ENCODE assay signal across 12 cellular contexts in the genomic region with DNA sequence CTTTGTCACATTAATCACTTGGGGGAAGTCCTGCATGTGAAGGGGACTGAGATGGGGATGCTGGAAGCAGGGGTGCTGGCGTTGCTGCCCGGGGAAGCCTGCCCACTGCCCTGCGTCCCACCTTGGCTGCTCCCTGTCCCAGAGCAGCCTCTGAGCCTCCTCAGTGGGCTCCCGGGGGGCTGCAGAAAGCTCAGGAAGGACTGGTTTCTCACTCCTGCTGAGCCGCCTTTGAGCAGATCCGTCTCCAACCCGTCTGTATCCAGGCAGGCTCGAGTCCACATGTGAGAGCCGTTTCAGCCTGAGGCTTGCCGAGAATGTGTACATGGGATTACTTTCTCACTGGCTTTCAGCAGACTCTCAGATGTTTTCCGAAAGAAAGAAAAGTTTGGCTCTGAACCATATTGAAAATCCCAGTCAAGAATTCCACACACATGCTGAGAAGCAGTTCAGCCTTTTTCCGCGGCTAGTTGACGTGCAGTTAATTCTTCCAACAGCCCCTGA.
DNase-seq lines count a peak whose midpoint lies in the region; FAIRE-seq and TF ChIP-seq lines count a peak whose summit lies in the region.
"Had no signal": no experiment of that assay in that cellular context is flagged by ENCODE, and none has a peak within 500 bp of the region (broad histone marks: within the 10 kb centered on the region; RNA-seq: fewer than 3 reads in every experiment).

No MANE protein-coding gene starts in this region.

- peaks cover 64% of the 10 kb centered on the region for H3K4me1 ChIP-seq in BLaER1
- H3K4me1 ChIP-seq in hepatocyte (ENCODE audit: insufficient read depth): peaks cover 32% of the 10 kb centered on the region
- H3K4me1 ChIP-seq in sigmoid colon: peaks cover 0 to 31% (median 24%) of the 10 kb centered on the region in 4 donors
- H3K4me1 ChIP-seq in small intestine (ENCODE audit: control insufficient read depth in 2 of 2, insufficient read depth in 1 of 2, low read depth in 1 of 2, low read length in 1 of 2): no peaks in the 10 kb centered on the region
- H3K4me1 ChIP-seq in thyroid gland: peaks cover 2 to 12% of the 10 kb centered on the region in 2 donors

- peaks cover 11% of the 10 kb centered on the region for H3K9me3 ChIP-seq in BLaER1
- H3K9me3 ChIP-seq in hepatocyte (ENCODE audit: low read depth): no peaks in the 10 kb centered on the region
- H3K9me3 ChIP-seq in sigmoid colon: no peaks in the 10 kb centered on the region
- no peaks in the 10 kb centered on the region for H3K9me3 ChIP-seq in small intestine (ENCODE audit: control insufficient read depth, low read depth)
- H3K9me3 ChIP-seq in thyroid gland: no peaks in the 10 kb centered on the region

- DNase-seq in bronchial epithelial cell (ENCODE audit: low read depth) (no peak), hepatocyte (ENCODE audit: low spot score) (peak; percentile 80), sigmoid colon (peak; percentile 71), ecto neural progenitor cell (ENCODE audit: low spot score) (no peak), small intestine (no peak), thyroid gland (no peak)
- no peak for DNase-seq in activated naive CD4-positive, alpha-beta T cell treated with anti-CD3 and anti-CD28 coated beads for 36 hours
- DNase-seq: activated T-cell treated with anti-CD3 and anti-CD28 coated beads, Interleukin-2, amount 50 U/mL, for 4 hours; CD4-positive, CD25-positive, alpha-beta regulatory T cell had no signal

- H4K20me1 ChIP-seq in BLaER1 (no peaks in the 10 kb centered on the region), hepatocyte (ENCODE audit: insufficient read depth, poor library complexity, severe bottlenecking) (no peaks in the 10 kb centered on the region)

- H3K27me3 ChIP-seq in BLaER1: no peaks in the 10 kb centered on the region
- H3K27me3 ChIP-seq in bronchial epithelial cell (ENCODE audit: control insufficient read depth, insufficient read depth, low read length): no peaks in the 10 kb centered on the region
- no peaks in the 10 kb centered on the region for H3K27me3 ChIP-seq in hepatocyte
- no peaks in the 10 kb centered on the region for H3K27me3 ChIP-seq in sigmoid colon
- H3K27me3 ChIP-seq in small intestine (ENCODE audit: control insufficient read depth in 2 of 2, insufficient read depth in 2 of 2, low read length in 2 of 2): no peaks in the 10 kb centered on the region
- no peaks in the 10 kb centered on the region for H3K27me3 ChIP-seq in thyroid gland

- H3K27ac Mint-ChIP-seq in activated naive CD4-positive, alpha-beta T cell treated with anti-CD3 and anti-CD28 coated beads for 36 hours: no peak overlapping the region
- H3K27ac Mint-ChIP-seq: CD4-positive, CD25-positive, alpha-beta regulatory T cell; stimulated activated naive CD8-positive, alpha-beta T cell treated with anti-CD3 and anti-CD28 coated beads, Interleukin-15, Interleukin-2, amounts not matched to agents 100 ng/mL and 50 ng/mL, for 24 hours had no signal

- no peaks in the 10 kb centered on the region for H3K27me3 Mint-ChIP-seq in activated naive CD4-positive, alpha-beta T cell treated with anti-CD3 and anti-CD28 coated beads for 36 hours (ENCODE audit: low read depth)
- H3K27me3 Mint-ChIP-seq: CD4-positive, CD25-positive, alpha-beta regulatory T cell had no signal

- H3K27ac ChIP-seq in BLaER1: no peak overlapping the region
- peak overlapping the region; percentile 98 for H3K27ac ChIP-seq in hepatocyte
- H3K27ac ChIP-seq in sigmoid colon: peak overlapping the region; percentile 57 to 80 (median 66)
- H3K27ac ChIP-seq in small intestine (ENCODE audit: low read depth in 1 of 2, low read length in 1 of 2): peak overlapping the region in 1 of 2 donors; percentile 75
- H3K27ac ChIP-seq in thyroid gland: no peak overlapping the region
- H3K27ac ChIP-seq: VCaP had no signal

- no peaks in the 10 kb centered on the region for H3K79me2 ChIP-seq in hepatocyte

- H2AFZ ChIP-seq in hepatocyte: no peak overlapping the region

- no peaks in the 10 kb centered on the region for H3K36me3 Mint-ChIP-seq in activated naive CD4-positive, alpha-beta T cell treated with anti-CD3 and anti-CD28 coated beads for 36 hours (ENCODE audit: low read depth)
- H3K36me3 Mint-ChIP-seq: CD4-positive, CD25-positive, alpha-beta regulatory T cell had no signal

- H3K4me1 Mint-ChIP-seq in activated naive CD4-positive, alpha-beta T cell treated with anti-CD3 and anti-CD28 coated beads for 36 hours (ENCODE audit: low read depth): no peaks in the 10 kb centered on the region
- H3K4me1 Mint-ChIP-seq: CD4-positive, CD25-positive, alpha-beta regulatory T cell had no signal

- TF ChIP-seq POLR2A in sigmoid colon (IDR thresholded peaks at IDR 0.05) (no peak), thyroid gland (IDR thresholded peaks at IDR 0.05) (no peak)

- H3K9ac ChIP-seq in BLaER1: no peak overlapping the region

- H3K4me3 ChIP-seq in BLaER1 (no peak overlapping the region), bronchial epithelial cell (ENCODE audit: low read depth, low read length) (no peak overlapping the region), hepatocyte (no peak overlapping the region), sigmoid colon (peak overlapping the region in 2 of 4 donors; percentile 15 to 30), small intestine (ENCODE audit: low read depth in 1 of 2, low read length in 2 of 2) (no peak overlapping the region), thyroid gland (replicated peaks in 1 of 3) (no peak overlapping the region)

- TF ChIP-seq CTCF in bronchial epithelial cell (IDR thresholded peaks at IDR 0.05; ENCODE audit: insufficient read depth, low read length, severe bottlenecking) (no peak), hepatocyte (IDR thresholded peaks at IDR 0.05; ENCODE audit: poor library complexity) (no peak), sigmoid colon (IDR thresholded peaks at IDR 0.05) (no peak), thyroid gland (IDR thresholded peaks at IDR 0.05) (no peak)

- H3K9me2 ChIP-seq in hepatocyte (replicated peaks; ENCODE audit: insufficient read depth): no peaks in the 10 kb centered on the region

- FAIRE-seq in bronchial epithelial cell (lab: Jason Lieb, UNC) (peak; percentile 7), small intestine (lab: Jason Lieb, UNC) (no peak)

- H3K4me2 ChIP-seq in BLaER1 (peak overlapping the region; percentile 83), hepatocyte (peak overlapping the region; percentile 65)

- H3K9me3 Mint-ChIP-seq in activated naive CD4-positive, alpha-beta T cell treated with anti-CD3 and anti-CD28 coated beads for 36 hours: peaks cover 2% of the 10 kb centered on the region
- H3K9me3 Mint-ChIP-seq: stimulated activated naive CD8-positive, alpha-beta T cell treated with anti-CD3 and anti-CD28 coated beads, Interleukin-15, Interleukin-2, amounts not matched to agents 100 ng/mL and 50 ng/mL, for 24 hours had no signal

- no peaks in the 10 kb centered on the region for H3K36me3 ChIP-seq in BLaER1
- H3K36me3 ChIP-seq in bronchial epithelial cell (ENCODE audit: control insufficient read depth, insufficient read depth, low read length): no peaks in the 10 kb centered on the region
- H3K36me3 ChIP-seq in hepatocyte (replicated peaks; ENCODE audit: insufficient read depth, low read depth): no peaks in the 10 kb centered on the region
- H3K36me3 ChIP-seq in sigmoid colon: no peaks in the 10 kb centered on the region
- no peaks in the 10 kb centered on the region for H3K36me3 ChIP-seq in small intestine (ENCODE audit: control insufficient read depth in 2 of 2, insufficient read depth in 2 of 2, low read length in 2 of 2)
- H3K36me3 ChIP-seq in thyroid gland: no peaks in the 10 kb centered on the region

- CTCF ChIA-PET in activated naive CD4-positive, alpha-beta T cell treated with anti-CD3 and anti-CD28 coated beads for 36 hours (lab: Charles Lee): no interaction called here

- intact Hi-C loops in sigmoid colon (cut with DNase I): loop anchor here (5.0 kb wide), 1 partner anchor 89 kb away; no protein-coding TSS in a partner anchor
- intact Hi-C loops in activated naive CD4-positive, alpha-beta T cell treated with anti-CD3 and anti-CD28 coated beads for 36 hours (cut with micrococcal nuclease): no loop called here
- intact Hi-C loops in thyroid gland (cut with DNase I): no loop called here

- H3K4me3 Mint-ChIP-seq in activated naive CD4-positive, alpha-beta T cell treated with anti-CD3 and anti-CD28 coated beads for 36 hours: no peak overlapping the region
- H3K4me3 Mint-ChIP-seq: activated T-cell treated with anti-CD3 and anti-CD28 coated beads, Interleukin-2, amount 50 U/mL, for 4 hours; CD4-positive, CD25-positive, alpha-beta regulatory T cell; stimulated activated naive CD8-positive, alpha-beta T cell treated with anti-CD3 and anti-CD28 coated beads, Interleukin-15, Interleukin-2, amounts not matched to agents 100 ng/mL and 50 ng/mL, for 24 hours had no signal

- no peak for TF ChIP-seq EP300 in sigmoid colon (IDR thresholded peaks at IDR 0.05)

- 33% methylated on average over 14 of the region's 14 CpGs for WGBS in hepatocyte (ENCODE audit: low lambda C conversion rate, missing lambda C conversion rate)
- 58 to 59% methylated on average over 14 of the region's 14 CpGs for WGBS in sigmoid colon, 2 donors
- 47 to 57% (median 53%) methylated on average over 12 to 14 of the region's 14 CpGs for WGBS in small intestine, 3 donors
- WGBS in thyroid gland, 2 donors: 75 to 78% methylated on average over 12 to 13 of the region's 14 CpGs

Comparison
In these comparisons a context has a peak if more than half of its experiments do, and no peak if none do; other contexts are left out.
1. H3K27ac ChIP-seq: peak in hepatocyte (single experiment) and sigmoid colon (4 of 4); none in BLaER1 (single experiment) and thyroid gland (0 of 3).
2. DNase-seq: peak in hepatocyte (single experiment) and sigmoid colon (single experiment); none in bronchial epithelial cell (single experiment), ecto neural progenitor cell (single experiment), small intestine (single experiment), activated naive CD4-positive, alpha-beta T cell treated with anti-CD3 and anti-CD28 coated beads for 36 hours (single experiment) and thyroid gland (0 of 2).